Comparison of ENCODE assay signal across 16 cellular contexts in genomic region chr3:71466483-71466882, GRCh38.
DNase-seq lines count a peak whose midpoint lies in the region; ATAC-seq and TF ChIP-seq lines count a peak whose summit lies in the region.
"Had no signal": no experiment of that assay in that cellular context is flagged by ENCODE, and none has a peak within 500 bp of the region (broad histone marks: within the 10 kb centered on the region; RNA-seq: fewer than 3 reads in every experiment).

No MANE protein-coding gene starts in this region.

- H3K4me3 Mint-ChIP-seq in activated naive CD8-positive, alpha-beta T cell, result no peak overlapping the region
- H3K4me3 Mint-ChIP-seq in activated naive CD8-positive, alpha-beta T cell treated with anti-CD3 and anti-CD28 coated beads for 36 hours, result no peak overlapping the region
- H3K4me3 Mint-ChIP-seq in WTC11, result no peak overlapping the region
- H3K4me3 Mint-ChIP-seq: activated CD4-positive, alpha-beta T cell treated with anti-CD3 and anti-CD28 coated beads, Interleukin-2, amount 10 ng/mL, durations not matched to agents 7 days and 5 days; neural progenitor cell had no signal

- POLR2A ChIA-PET in WTC11 (lab: Charles Lee), result no interaction called here

- no peak; the same call in 1 of the 2 replicates for ATAC-seq in WTC11
- ATAC-seq: left lobe of liver had no signal

- no peak overlapping the region for H3K4me3 ChIP-seq in thymus (ENCODE audit: low read length)
- H3K4me3 ChIP-seq: neural progenitor cell, skin epidermis had no signal

- peaks cover 74% of the 10 kb centered on the region for H3K4me1 Mint-ChIP-seq in activated naive CD8-positive, alpha-beta T cell (ENCODE audit: low read depth)
- peaks cover 65% of the 10 kb centered on the region for H3K4me1 Mint-ChIP-seq in activated naive CD8-positive, alpha-beta T cell treated with anti-CD3 and anti-CD28 coated beads for 36 hours
- peaks cover 42% of the 10 kb centered on the region for H3K4me1 Mint-ChIP-seq in WTC11

- H3K4me1 ChIP-seq in thymus (ENCODE audit: control insufficient read depth, insufficient read depth, low read length), result no peaks in the 10 kb centered on the region

- no peak for DNase-seq in activated naive CD8-positive, alpha-beta T cell treated with anti-CD3 and anti-CD28 coated beads for 36 hours
- no peak for DNase-seq in WTC11 (ENCODE audit: low spot score)
- DNase-seq in islet precursor cell, result peak; percentile 60
- no peak for DNase-seq in AG08395 (ENCODE audit: low spot score)
- DNase-seq in occipital lobe (lab: John Stamatoyannopoulos, UW), result no peak
- no peak for DNase-seq in activated CD8-positive, alpha-beta memory T cell treated with anti-CD3 and anti-CD28 coated beads for 24 hours
- DNase-seq: activated CD4-positive, alpha-beta T cell treated with anti-CD3 and anti-CD28 coated beads, Interleukin-2, amount 10 ng/mL, durations not matched to agents 7 days and 5 days; aorta; effector memory CD4-positive, alpha-beta T cell; NCI-H446 treated with DMSO at 0.1 percent for 48 hours; RPMI8226 had no signal

- 97% methylated on average over 10 of the region's 10 CpGs for WGBS in thymus

- H3K27me3 ChIP-seq in thymus (ENCODE audit: control insufficient read depth, insufficient read depth), result no peaks in the 10 kb centered on the region
- H3K27me3 ChIP-seq: neural progenitor cell had no signal

- no peaks in the 10 kb centered on the region for H3K9me3 Mint-ChIP-seq in activated naive CD8-positive, alpha-beta T cell (ENCODE audit: low read depth)
- H3K9me3 Mint-ChIP-seq in activated naive CD8-positive, alpha-beta T cell treated with anti-CD3 and anti-CD28 coated beads for 36 hours, result no peaks in the 10 kb centered on the region
- no peaks in the 10 kb centered on the region for H3K9me3 Mint-ChIP-seq in WTC11

- H3K36me3 ChIP-seq in thymus (ENCODE audit: control insufficient read depth, insufficient read depth), result peaks cover 6% of the 10 kb centered on the region
- H3K36me3 ChIP-seq: neural progenitor cell had no signal

- H3K36me3 Mint-ChIP-seq in activated naive CD8-positive, alpha-beta T cell, result peaks cover 31% of the 10 kb centered on the region
- peaks cover 58% of the 10 kb centered on the region for H3K36me3 Mint-ChIP-seq in activated naive CD8-positive, alpha-beta T cell treated with anti-CD3 and anti-CD28 coated beads for 36 hours
- no peaks in the 10 kb centered on the region for H3K36me3 Mint-ChIP-seq in WTC11

- CTCF ChIA-PET in WTC11 (lab: Charles Lee), result no interaction called here

- peak overlapping the region; percentile 31 for H3K27ac ChIP-seq in thymus (ENCODE audit: low read depth)
- H3K27ac ChIP-seq: neural progenitor cell, skin epidermis had no signal

- H3K9me3 ChIP-seq in thymus (ENCODE audit: control insufficient read depth), result no peaks in the 10 kb centered on the region

- peak overlapping the region; percentile 7 for H3K27ac Mint-ChIP-seq in activated naive CD8-positive, alpha-beta T cell
- no peak overlapping the region for H3K27ac Mint-ChIP-seq in activated naive CD8-positive, alpha-beta T cell treated with anti-CD3 and anti-CD28 coated beads for 36 hours
- peak overlapping the region; percentile 41 for H3K27ac Mint-ChIP-seq in WTC11
- H3K27ac Mint-ChIP-seq: neural progenitor cell had no signal

- TF ChIP-seq CTCF in WTC11 (IDR thresholded peaks at IDR 0.05), result no peak

- no peaks in the 10 kb centered on the region for H3K27me3 Mint-ChIP-seq in activated naive CD8-positive, alpha-beta T cell
- no peaks in the 10 kb centered on the region for H3K27me3 Mint-ChIP-seq in activated naive CD8-positive, alpha-beta T cell treated with anti-CD3 and anti-CD28 coated beads for 36 hours
- no peaks in the 10 kb centered on the region for H3K27me3 Mint-ChIP-seq in WTC11 (ENCODE audit: low read depth)
- H3K27me3 Mint-ChIP-seq: activated CD4-positive, alpha-beta T cell treated with anti-CD3 and anti-CD28 coated beads, Interleukin-2, amount 10 ng/mL, durations not matched to agents 7 days and 5 days had no signal

TF ChIP-seq in WTC11, 78 proteins besides CTCF, POLR2A, EP300 and RAD21:
- TF ChIP-seq OVOL2 (CRISPR knock-in tag; IDR thresholded peaks at IDR 0.05; ENCODE audit: borderline replicate concordance) (no peak), MXD4 (CRISPR knock-in tag; IDR thresholded peaks at IDR 0.05; ENCODE audit: borderline replicate concordance) (no peak), HMGXB4 (CRISPR knock-in tag; IDR thresholded peaks at IDR 0.05) (no peak), MLX (CRISPR knock-in tag; IDR thresholded peaks at IDR 0.05) (no peak), ZNF416 (CRISPR knock-in tag; IDR thresholded peaks at IDR 0.05) (no peak)
TF ChIP-seq in WTC11: peak in this region for 0.
